Comparison of ENCODE assay signal across 1 cellular context in the genomic region with DNA sequence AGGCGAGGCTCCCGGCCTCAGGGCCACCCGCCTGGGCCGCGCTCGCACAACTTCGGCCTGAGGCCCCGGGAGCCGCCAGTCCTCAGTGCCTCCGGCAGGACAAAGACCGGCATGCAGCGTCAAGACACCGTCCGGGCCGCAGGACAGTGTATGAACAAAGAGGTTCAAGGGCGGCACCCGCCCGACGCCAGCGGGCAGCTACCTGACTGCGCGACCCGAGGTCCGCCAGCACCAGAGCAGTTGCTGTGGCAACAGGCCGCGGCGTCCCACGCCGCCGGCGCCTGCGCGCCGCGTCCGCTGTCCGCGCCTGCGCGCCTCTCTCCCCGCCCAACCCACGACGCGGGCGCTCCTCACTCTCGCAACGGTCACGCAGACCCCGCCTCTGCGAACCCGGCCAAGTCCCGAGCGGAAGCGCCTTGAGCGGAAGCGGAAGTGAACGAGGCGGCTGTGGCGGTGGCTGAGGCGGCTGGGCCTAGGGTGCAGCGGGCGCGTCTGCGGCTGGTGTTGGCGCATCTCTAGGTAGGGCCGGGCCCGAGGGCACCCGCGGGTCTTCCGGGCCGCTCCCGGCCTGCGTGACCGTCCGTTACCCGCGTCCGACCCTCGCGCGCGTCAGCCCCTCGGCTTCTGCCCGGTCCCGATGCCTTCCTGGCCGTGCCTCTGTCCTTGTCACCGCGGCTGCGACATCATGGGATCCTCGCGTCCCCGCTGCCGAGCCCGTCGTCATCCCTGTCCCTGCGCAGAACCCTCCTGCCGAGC.
TF ChIP-seq lines count a peak whose summit lies in the region.

TSS of gene FAM120B (plus strand) at position 435 of the 756 bp plus-strand sequence. CDS start 10,633 bp downstream, outside the sequence.

TF ChIP-seq in HepG2, 621 proteins besides CTCF, POLR2A, EP300 and RAD21 (continued from another document and continues in another):
- peak; percentile 94; the same call in 1 of the 2 replicates for TF ChIP-seq HOMEZ (CRISPR knock-in tag; IDR thresholded peaks at IDR 0.05; ENCODE audit: low read depth)
- TF ChIP-seq MXI1 (IDR thresholded peaks at IDR 0.05; ENCODE audit: borderline replicate concordance, low read depth, low read length) = peak; percentile 99
- TF ChIP-seq AKAP8 (CRISPR knock-in tag; IDR thresholded peaks at IDR 0.05) = peak; percentile 91; the same call in 1 of the 2 replicates
- peak; percentile 96 for TF ChIP-seq DMAP1 (CRISPR knock-in tag; IDR thresholded peaks at IDR 0.05)
- no peak; the same call in none of the 2 replicates for TF ChIP-seq PHF21A (CRISPR knock-in tag; IDR thresholded peaks at IDR 0.05)
- TF ChIP-seq, protein P1, sequence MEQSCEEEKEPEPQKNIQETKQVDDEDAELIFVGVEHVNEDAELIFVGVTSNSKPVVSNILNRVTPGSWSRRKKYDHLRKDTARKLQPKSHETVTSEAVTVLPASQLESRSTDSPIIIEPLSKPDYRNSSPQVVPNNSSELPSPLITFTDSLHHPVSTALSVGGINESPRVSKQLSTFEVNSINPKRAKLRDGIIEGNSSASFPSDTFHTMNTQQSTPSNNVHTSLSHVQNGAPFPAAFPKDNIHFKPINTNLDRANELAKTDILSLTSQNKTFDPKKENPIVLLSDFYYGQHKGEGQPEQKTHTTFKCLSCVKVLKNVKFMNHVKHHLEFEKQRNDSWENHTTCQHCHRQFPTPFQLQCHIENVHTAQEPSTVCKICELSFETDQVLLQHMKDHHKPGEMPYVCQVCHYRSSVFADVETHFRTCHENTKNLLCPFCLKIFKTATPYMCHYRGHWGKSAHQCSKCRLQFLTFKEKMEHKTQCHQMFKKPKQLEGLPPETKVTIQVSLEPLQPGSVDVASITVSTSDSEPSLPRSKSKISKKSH (CRISPR knock-in tag; IDR thresholded peaks at IDR 0.05; ENCODE audit: borderline replicate concordance) = peak; percentile 77; the same call in 1 of the 2 replicates
- TF ChIP-seq KDM1A (CRISPR knock-in tag; IDR thresholded peaks at IDR 0.05) = no peak
- TF ChIP-seq FOXM1 (CRISPR knock-in tag; IDR thresholded peaks at IDR 0.05) = peak; percentile 73; the same call in 1 of the 2 replicates
- TF ChIP-seq, protein P2, sequence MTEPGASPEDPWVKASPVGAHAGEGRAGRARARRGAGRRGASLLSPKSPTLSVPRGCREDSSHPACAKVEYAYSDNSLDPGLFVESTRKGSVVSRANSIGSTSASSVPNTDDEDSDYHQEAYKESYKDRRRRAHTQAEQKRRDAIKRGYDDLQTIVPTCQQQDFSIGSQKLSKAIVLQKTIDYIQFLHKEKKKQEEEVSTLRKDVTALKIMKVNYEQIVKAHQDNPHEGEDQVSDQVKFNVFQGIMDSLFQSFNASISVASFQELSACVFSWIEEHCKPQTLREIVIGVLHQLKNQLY (CRISPR knock-in tag; IDR thresholded peaks at IDR 0.05) = peak; percentile 58; the same call in 1 of the 2 replicates
- TF ChIP-seq TFE3 (CRISPR knock-in tag; IDR thresholded peaks at IDR 0.05) = no peak; the same call in 1 of the 2 replicates
- no peak for TF ChIP-seq SOX6 (IDR thresholded peaks at IDR 0.05)
- peak; percentile 73 for TF ChIP-seq SOX6 (CRISPR knock-in tag; IDR thresholded peaks at IDR 0.05)
- peak; percentile 93 for TF ChIP-seq ZNF556 (CRISPR knock-in tag; IDR thresholded peaks at IDR 0.05; ENCODE audit: borderline replicate concordance)
- TF ChIP-seq ARID3A (IDR thresholded peaks at IDR 0.05; ENCODE audit: low read depth, low read length) = no peak
- TF ChIP-seq ZNF12 (CRISPR knock-in tag; IDR thresholded peaks at IDR 0.05) = peak; percentile 83
- TF ChIP-seq ZNF362 (CRISPR knock-in tag; IDR thresholded peaks at IDR 0.05; ENCODE audit: borderline replicate concordance) = peak; percentile 75; the same call in 1 of the 2 replicates
- no peak for TF ChIP-seq NBN (conservative IDR thresholded peaks at IDR 0.05)
- TF ChIP-seq EED (CRISPR knock-in tag; IDR thresholded peaks at IDR 0.05) = peak; percentile 93
- no peak for TF ChIP-seq FIP1L1 (IDR thresholded peaks at IDR 0.05; ENCODE audit: borderline replicate concordance, insufficient read depth, low read depth, low read length)
- TF ChIP-seq NFYB (CRISPR knock-in tag; IDR thresholded peaks at IDR 0.05) = no peak
- peak; percentile 84; the same call in 1 of the 2 replicates for TF ChIP-seq EEA1 (CRISPR knock-in tag; IDR thresholded peaks at IDR 0.05; ENCODE audit: borderline replicate concordance)
- TF ChIP-seq PTBP1 (IDR thresholded peaks at IDR 0.05; ENCODE audit: low read depth, low read length, poor library complexity, severe bottlenecking) = peak; percentile 38
- TF ChIP-seq, protein P3, sequence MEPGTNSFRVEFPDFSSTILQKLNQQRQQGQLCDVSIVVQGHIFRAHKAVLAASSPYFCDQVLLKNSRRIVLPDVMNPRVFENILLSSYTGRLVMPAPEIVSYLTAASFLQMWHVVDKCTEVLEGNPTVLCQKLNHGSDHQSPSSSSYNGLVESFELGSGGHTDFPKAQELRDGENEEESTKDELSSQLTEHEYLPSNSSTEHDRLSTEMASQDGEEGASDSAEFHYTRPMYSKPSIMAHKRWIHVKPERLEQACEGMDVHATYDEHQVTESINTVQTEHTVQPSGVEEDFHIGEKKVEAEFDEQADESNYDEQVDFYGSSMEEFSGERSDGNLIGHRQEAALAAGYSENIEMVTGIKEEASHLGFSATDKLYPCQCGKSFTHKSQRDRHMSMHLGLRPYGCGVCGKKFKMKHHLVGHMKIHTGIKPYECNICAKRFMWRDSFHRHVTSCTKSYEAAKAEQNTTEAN (CRISPR knock-in tag; conservative IDR thresholded peaks at IDR 0.05) = peak; percentile 67; the same call in 1 of the 2 replicates
- TF ChIP-seq MIXL1 (CRISPR knock-in tag; IDR thresholded peaks at IDR 0.05) = 0 out of 2 replicates have a peak, but pooled peaks have one; percentile 13
- TF ChIP-seq SKI (IDR thresholded peaks at IDR 0.05; ENCODE audit: partially characterized antibody) = no peak
- TF ChIP-seq NFKB2 (CRISPR knock-in tag; IDR thresholded peaks at IDR 0.05; ENCODE audit: borderline replicate concordance) = peak; percentile 87; the same call in 1 of the 2 replicates
- TF ChIP-seq ZNF614 (CRISPR knock-in tag; IDR thresholded peaks at IDR 0.05; ENCODE audit: borderline replicate concordance) = peak; percentile 84; the same call in 1 of the 2 replicates
- TF ChIP-seq BATF2 (CRISPR knock-in tag; IDR thresholded peaks at IDR 0.05) = peak; percentile 81; the same call in 1 of the 2 replicates
- TF ChIP-seq MBNL3 (CRISPR knock-in tag; conservative IDR thresholded peaks at IDR 0.05) = no peak
- TF ChIP-seq ERF (CRISPR knock-in tag; IDR thresholded peaks at IDR 0.05) = peak; percentile 97
- no peak for TF ChIP-seq ZNF720 (CRISPR knock-in tag; IDR thresholded peaks at IDR 0.05)
- TF ChIP-seq SOX13 (IDR thresholded peaks at IDR 0.05) = no peak
- TF ChIP-seq SOX13 (CRISPR knock-in tag; conservative IDR thresholded peaks at IDR 0.05 in 1 of 2, IDR thresholded peaks at IDR 0.05 in 1 of 2) = peak in 1 of 2 experiments; percentile 33; a peak in 1 of 4 replicates
- TF ChIP-seq CSRNP2 (CRISPR knock-in tag; conservative IDR thresholded peaks at IDR 0.05; ENCODE audit: low read depth) = no peak
- TF ChIP-seq ZNF432 (CRISPR knock-in tag; IDR thresholded peaks at IDR 0.05; ENCODE audit: borderline replicate concordance) = no peak
- TF ChIP-seq ZNF740 (CRISPR knock-in tag; IDR thresholded peaks at IDR 0.05) = no peak
- no peak for TF ChIP-seq CBX1 (IDR thresholded peaks at IDR 0.05; ENCODE audit: low read depth)
- TF ChIP-seq CBFB (CRISPR knock-in tag; IDR thresholded peaks at IDR 0.05) = peak; percentile 64; the same call in 1 of the 2 replicates
- TF ChIP-seq IRX3 (CRISPR knock-in tag; IDR thresholded peaks at IDR 0.05; ENCODE audit: borderline replicate concordance, low read depth) = peak; percentile 54; the same call in 1 of the 2 replicates
- TF ChIP-seq ZNF709 (CRISPR knock-in tag; IDR thresholded peaks at IDR 0.05) = peak; percentile 91
- TF ChIP-seq SMYD3 (CRISPR knock-in tag; IDR thresholded peaks at IDR 0.05) = peak; percentile 59; the same call in 1 of the 2 replicates
- TF ChIP-seq SAP130 (CRISPR knock-in tag; IDR thresholded peaks at IDR 0.05; ENCODE audit: low read depth) = peak; percentile 99
- no peak for TF ChIP-seq ZFP1 (CRISPR knock-in tag; IDR thresholded peaks at IDR 0.05)
- TF ChIP-seq ZNF24 (IDR thresholded peaks at IDR 0.05) = no peak
- TF ChIP-seq, protein P4, sequence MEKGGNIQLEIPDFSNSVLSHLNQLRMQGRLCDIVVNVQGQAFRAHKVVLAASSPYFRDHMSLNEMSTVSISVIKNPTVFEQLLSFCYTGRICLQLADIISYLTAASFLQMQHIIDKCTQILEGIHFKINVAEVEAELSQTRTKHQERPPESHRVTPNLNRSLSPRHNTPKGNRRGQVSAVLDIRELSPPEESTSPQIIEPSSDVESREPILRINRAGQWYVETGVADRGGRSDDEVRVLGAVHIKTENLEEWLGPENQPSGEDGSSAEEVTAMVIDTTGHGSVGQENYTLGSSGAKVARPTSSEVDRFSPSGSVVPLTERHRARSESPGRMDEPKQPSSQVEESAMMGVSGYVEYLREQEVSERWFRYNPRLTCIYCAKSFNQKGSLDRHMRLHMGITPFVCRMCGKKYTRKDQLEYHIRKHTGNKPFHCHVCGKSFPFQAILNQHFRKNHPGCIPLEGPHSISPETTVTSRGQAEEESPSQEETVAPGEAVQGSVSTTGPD (CRISPR knock-in tag; IDR thresholded peaks at IDR 0.05) = no peak
- TF ChIP-seq NFE2 (CRISPR knock-in tag; IDR thresholded peaks at IDR 0.05) = no peak
- TF ChIP-seq NFE2L1 (CRISPR knock-in tag; IDR thresholded peaks at IDR 0.05; ENCODE audit: borderline replicate concordance) = no peak; the same call in 1 of the 2 replicates
- TF ChIP-seq NFE2L2 (IDR thresholded peaks at IDR 0.05; ENCODE audit: low read length) = no peak
- TF ChIP-seq ZNF567 (CRISPR knock-in tag; IDR thresholded peaks at IDR 0.05; ENCODE audit: borderline replicate concordance) = peak; percentile 76
